ENCODE assay signal across 1 cellular context in genomic region chr9:129626944-129627297, GRCh38.
TF ChIP-seq lines count a peak whose summit lies in the region.

No MANE protein-coding gene starts in this region.

TF ChIP-seq in IMR-90, 13 proteins besides CTCF, POLR2A, EP300 and RAD21:
- TF ChIP-seq MAZ (IDR thresholded peaks at IDR 0.05; ENCODE audit: borderline replicate concordance, low read depth, low read length) (no peak), MXI1 (IDR thresholded peaks at IDR 0.05; ENCODE audit: borderline replicate concordance, low read depth, low read length) (no peak), FOS (IDR thresholded peaks at IDR 0.05; ENCODE audit: low read depth, low read length) (no peak), BHLHE40 (IDR thresholded peaks at IDR 0.05; ENCODE audit: low read depth, low read length) (no peak), CEBPB (IDR thresholded peaks at IDR 0.05; ENCODE audit: low read depth, low read length) (no peak), NFE2L2 (IDR thresholded peaks at IDR 0.05; ENCODE audit: low read depth, low read length) (no peak), CHD1 (IDR thresholded peaks at IDR 0.05; ENCODE audit: low read depth, low read length) (no peak), USF2 (IDR thresholded peaks at IDR 0.05; ENCODE audit: low read depth, low read length) (no peak), RCOR1 (IDR thresholded peaks at IDR 0.05; ENCODE audit: insufficient replicate concordance, low read length) (no peak), ELK1 (IDR thresholded peaks at IDR 0.05; ENCODE audit: borderline replicate concordance, low read depth, low read length) (no peak), MAFK (IDR thresholded peaks at IDR 0.05; ENCODE audit: low read depth, low read length) (no peak)
